9 cellular contexts compared by ENCODE assay signal in genomic region chrX:63746278-63746677, GRCh38. TPM values are rescaled to one million over a fixed set of nuclear protein-coding genes. Genes with fewer than 3 reads are reported as not detected.
DNase-seq lines count a peak whose midpoint lies in the region; ATAC-seq and TF ChIP-seq lines count a peak whose summit lies in the region.
"Had no signal": no experiment of that assay in that cellular context is flagged by ENCODE, and none has a peak within 500 bp of the region (broad histone marks: within the 10 kb centered on the region; RNA-seq: fewer than 3 reads in every experiment).

No MANE protein-coding gene starts in this region.

- H3K4me3 Mint-ChIP-seq in activated CD4-positive, alpha-beta T cell treated with anti-CD3 and anti-CD28 coated beads for 36 hours: no peak overlapping the region
- H3K4me3 Mint-ChIP-seq in natural killer cell: peak overlapping the region; percentile 79

- H3K9me3 Mint-ChIP-seq in activated CD4-positive, alpha-beta T cell treated with anti-CD3 and anti-CD28 coated beads for 36 hours (ENCODE audit: low read depth): no peaks in the 10 kb centered on the region
- no peaks in the 10 kb centered on the region for H3K9me3 Mint-ChIP-seq in natural killer cell

- no peaks in the 10 kb centered on the region for H3K36me3 Mint-ChIP-seq in activated CD4-positive, alpha-beta T cell treated with anti-CD3 and anti-CD28 coated beads for 36 hours (ENCODE audit: low read depth)
- no peaks in the 10 kb centered on the region for H3K36me3 Mint-ChIP-seq in natural killer cell

- no peak for TF ChIP-seq CTCF in natural killer cell (IDR thresholded peaks at IDR 0.05)

- peak; percentile 97 for ATAC-seq in activated CD4-positive, alpha-beta T cell treated with anti-CD3 and anti-CD28 coated beads for 36 hours
- peak; percentile 78 for ATAC-seq in GM21723 (IDR thresholded peaks at IDR 0.05; ENCODE audit: unreplicated experiment)
- peak; percentile 98 for ATAC-seq in HG03571 (IDR thresholded peaks at IDR 0.05; ENCODE audit: unreplicated experiment)
- peak; percentile 90 to 99 (median 93) for ATAC-seq in natural killer cell
- ATAC-seq: left lobe of liver had no signal

- peak overlapping the region; percentile 76 for H3K27ac Mint-ChIP-seq in activated CD4-positive, alpha-beta T cell treated with anti-CD3 and anti-CD28 coated beads for 36 hours
- peak overlapping the region; percentile 91 to 92 for H3K27ac Mint-ChIP-seq in natural killer cell

- peak; percentile 25 for DNase-seq in activated CD4-positive, alpha-beta T cell treated with anti-CD3 and anti-CD28 coated beads for 36 hours
- no peak for DNase-seq in activated CD4-positive, alpha-beta T cell treated with anti-CD3 and anti-CD28 coated beads, Interleukin-2, amount 50 U/mL, for 4 hours
- DNase-seq in natural killer cell (peak; percentile 19), AG08395 (ENCODE audit: low spot score) (no peak), NCI-H748 (lab: John Stamatoyannopoulos, UW; ENCODE audit: unreplicated experiment) (no peak)
- no peak for DNase-seq in stimulated activated CD4-positive, alpha-beta T cell treated with anti-CD3 and anti-CD28 coated beads, Interleukin-4, amount 100 ng/mL, for 1 hour

- H3K27me3 Mint-ChIP-seq in activated CD4-positive, alpha-beta T cell treated with anti-CD3 and anti-CD28 coated beads for 36 hours: no peaks in the 10 kb centered on the region
- H3K27me3 Mint-ChIP-seq in natural killer cell (ENCODE audit: low read depth in 2 of 2): no peaks in the 10 kb centered on the region

- CTCF ChIA-PET in activated CD4-positive, alpha-beta T cell treated with anti-CD3 and anti-CD28 coated beads for 36 hours (lab: Charles Lee): interaction anchor here (0.6 kb wide), 2 partner anchors 15 to 20 kb away, joined by 3 read pairs; no protein-coding TSS in a partner anchor

- H3K4me1 Mint-ChIP-seq in activated CD4-positive, alpha-beta T cell treated with anti-CD3 and anti-CD28 coated beads for 36 hours: peaks cover 35% of the 10 kb centered on the region
- H3K4me1 Mint-ChIP-seq in natural killer cell: peaks cover 86 to 87% of the 10 kb centered on the region in 2 donors

- intact Hi-C loops in activated CD4-positive, alpha-beta T cell treated with anti-CD3 and anti-CD28 coated beads for 36 hours (cut with DNase I, micrococcal nuclease): no loop called here
- intact Hi-C loops in natural killer cell (cut with micrococcal nuclease): loop anchor here (5.0 kb wide), 2 partner anchors 219 to 394 kb away; partner anchors contain the start of gene SPIN4

- POLR2A ChIA-PET in activated CD4-positive, alpha-beta T cell treated with anti-CD3 and anti-CD28 coated beads for 36 hours (lab: Charles Lee): interaction anchor here (0.6 kb wide), 1 partner anchor 9 kb away, joined by 4 read pairs; no protein-coding TSS in a partner anchor

RNA-seq across cellular contexts. Expression of gene ARHGEF9, which starts 38.7 kb away (rescaled TPM):
- total RNA-seq in activated CD4-positive, alpha-beta T cell treated with anti-CD3 and anti-CD28 coated beads for 36 hours: 10 to 100 TPM; 16.0 to 22.0 TPM
- 10 to 100 TPM; 52.3 to 69.1 (median 64.2) TPM for total RNA-seq in natural killer cell

Comparison
In these comparisons a context has a peak if more than half of its experiments do, and no peak if none do; other contexts are left out.
1. DNase-seq: peak in activated CD4-positive, alpha-beta T cell treated with anti-CD3 and anti-CD28 coated beads for 36 hours (single experiment) and natural killer cell (single experiment); none in activated CD4-positive, alpha-beta T cell treated with anti-CD3 and anti-CD28 coated beads, Interleukin-2, amount 50 U/mL, for 4 hours (0 of 2), AG08395 (single experiment), stimulated activated CD4-positive, alpha-beta T cell treated with anti-CD3 and anti-CD28 coated beads, Interleukin-4, amount 100 ng/mL, for 1 hour (single experiment) and NCI-H748 (single experiment).
2. Peak in every context shown above with its lines, with median percentiles within 50 percentile points of each other: ATAC-seq.